Comparison of ENCODE assay signal across 23 cellular contexts in the genomic region with DNA sequence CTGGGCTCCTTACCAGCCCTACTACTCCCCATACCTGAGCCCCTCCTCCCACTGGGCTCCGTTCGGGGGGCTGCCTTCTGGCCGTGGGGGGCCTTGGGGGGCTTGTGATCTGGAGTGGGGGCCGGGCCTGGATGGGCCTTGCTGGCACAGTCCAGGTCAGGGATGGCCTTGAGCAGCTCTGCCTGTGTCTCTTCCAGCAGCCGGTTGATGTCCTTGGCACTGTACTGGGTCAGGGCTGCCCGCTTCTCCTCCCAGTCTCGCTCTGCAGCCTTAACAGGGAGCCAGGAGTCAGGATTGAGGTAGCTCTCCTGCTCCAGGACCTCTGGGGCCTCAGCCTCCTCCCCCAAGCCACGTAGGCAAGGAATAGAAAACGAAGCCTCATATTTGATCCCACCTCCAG. TPM values are rescaled to one million over a fixed set of nuclear protein-coding genes. Genes with fewer than 3 reads are reported as not detected.
"Had no signal": no experiment of that assay in that cellular context is flagged by ENCODE, and none has a peak within 500 bp of the region (broad histone marks: within the 10 kb centered on the region; RNA-seq: fewer than 3 reads in every experiment).

No MANE protein-coding gene starts in this region.

- H3K4me1 ChIP-seq: ascending aorta, body of pancreas had no signal

- H3K9ac ChIP-seq: KMS-11 had no signal

- H3K36me3 ChIP-seq: ascending aorta, MG63 had no signal

- H3K4me3 ChIP-seq: ascending aorta, body of pancreas, MG63 had no signal

- H3K27ac ChIP-seq: ascending aorta, body of pancreas, KMS-11 had no signal

- H3K9me3 ChIP-seq: ascending aorta, body of pancreas, MG63 had no signal

- H3K4me2 ChIP-seq: KMS-11 had no signal

- ATAC-seq: activated CD8-positive, alpha-beta T cell treated with anti-CD3 and anti-CD28 coated beads, Interleukin-2, amount 10 ng/mL, durations not matched to agents 7 days and 5 days; Panc1; WTC11 had no signal

- H3K27me3 ChIP-seq: body of pancreas, MG63 had no signal

- DNase-seq: activated CD4-positive, alpha-beta T cell treated with anti-CD3 and anti-CD28 coated beads for 48 hours; activated CD4-positive, alpha-beta T cell treated with anti-CD3 and anti-CD28 coated beads, Interleukin-2, amount 50 U/mL, for 4 hours; activated CD4-positive, CD25-positive, alpha-beta regulatory T cell treated with anti-CD3 and anti-CD28 coated beads, Interleukin-2, amount 50 U/mL, for 72 hours; activated CD8-positive, alpha-beta memory T cell treated with anti-CD3 and anti-CD28 coated beads, Interleukin-2, amount 50 U/mL, for 48 hours; activated CD8-positive, alpha-beta T cell treated with anti-CD3 and anti-CD28 coated beads, Interleukin-2, amount 10 ng/mL, durations not matched to agents 7 days and 5 days; activated naive CD4-positive, alpha-beta T cell treated with anti-CD3 and anti-CD28 coated beads, Interleukin-2, amount 50 U/mL, for 16 hours; activated naive CD8-positive, alpha-beta T cell treated with anti-CD3 and anti-CD28 coated beads, Interleukin-2, amount 10 ng/mL, durations not matched to agents 7 days and 5 days; activated T-cell treated with anti-CD3 and anti-CD28 coated beads, Interleukin-2, amount 50 U/mL, for 1 hour; NCI-H1105; NCI-H1436; NCI-H1694 treated with DMSO at 0.1 percent for 48 hours; NCI-H2029 treated with DMSO at 0.1 percent for 48 hours; NCI-H510A treated with DMSO at 0.1 percent for 48 hours; NCI-H69; NK-92 treated with Interleukin-12 subunit alpha and Interleukin-12 subunit beta, amount 100 ng/mL, for 24 hours; RPMI8226; SHP77 treated with DMSO at 0.1 percent for 48 hours had no signal

RNA-seq across cellular contexts. Expression of a gene that starts 54.6 kb away (rescaled TPM):
- total RNA-seq: ascending aorta had no signal
